ENCODE assay signal across 1 cellular context in genomic region chr19:54247106-54247930, GRCh38.
TF ChIP-seq lines count a peak whose summit lies in the region.

No MANE protein-coding gene starts in this region.

TF ChIP-seq in endothelial cell of umbilical vein, 7 proteins besides CTCF, POLR2A, EP300 and RAD21:
- TF ChIP-seq GATA2 (IDR thresholded peaks at IDR 0.05; ENCODE audit: insufficient read depth, insufficient read length, low read depth, low read length): no peak
- TF ChIP-seq FOS (IDR thresholded peaks at IDR 0.05; ENCODE audit: borderline replicate concordance, insufficient read depth, low read length): no peak
- no peak for TF ChIP-seq EZH2 (IDR thresholded peaks at IDR 0.05; ENCODE audit: borderline replicate concordance, low read depth, low read length, severe bottlenecking)
- no peak for TF ChIP-seq POLR2AphosphoS5 (IDR thresholded peaks at IDR 0.05; ENCODE audit: insufficient read depth, low read depth, low read length)
- TF ChIP-seq JUN (IDR thresholded peaks at IDR 0.05; ENCODE audit: borderline replicate concordance, insufficient read depth, insufficient read length, low read depth): no peak
- TF ChIP-seq MYC (IDR thresholded peaks at IDR 0.05; ENCODE audit: low read depth, low read length): no peak
- TF ChIP-seq MAX (IDR thresholded peaks at IDR 0.05; ENCODE audit: insufficient read depth, insufficient read length): no peak
